ENCODE assay signal across 13 cellular contexts in genomic region chr11:86606849-86607481, GRCh38.
DNase-seq lines count a peak whose midpoint lies in the region; ATAC-seq and TF ChIP-seq lines count a peak whose summit lies in the region.
"Had no signal": no experiment of that assay in that cellular context is flagged by ENCODE, and none has a peak within 500 bp of the region (broad histone marks: within the 10 kb centered on the region; RNA-seq: fewer than 3 reads in every experiment).

No MANE protein-coding gene starts in this region.

- H3K9ac ChIP-seq in endodermal cell (ENCODE audit: extremely low read depth, low read length, poor library complexity, severe bottlenecking), result no peak overlapping the region

- H3K36me3 ChIP-seq in A673 (ENCODE audit: insufficient read depth, low read length, poor library complexity, severe bottlenecking) (no peaks in the 10 kb centered on the region), endodermal cell (ENCODE audit: control insufficient read depth, insufficient read depth, low read length) (no peaks in the 10 kb centered on the region)
- H3K36me3 ChIP-seq: adrenal gland had no signal

- WGBS in endodermal cell (ENCODE audit: insufficient coverage in 1 of 2, insufficient read length in 1 of 2), 2 experiments, result 70 to 88% methylated on average over 1 of the region's 1 CpG

- POLR2A ChIA-PET in A673 (lab: Charles Lee; ENCODE audit: low non-redundant PET), result no interaction called here

- intact Hi-C loops in A673 (cut with micrococcal nuclease; ENCODE audit: unreplicated experiment), result loop anchor here (10.0 kb wide), 1 partner anchor 752 kb away; the partner anchor contains the start of gene CCDC83

- no peak overlapping the region for H3K4me3 Mint-ChIP-seq in endodermal cell
- no peak overlapping the region for H3K4me3 Mint-ChIP-seq in nephron progenitor cell
- H3K4me3 Mint-ChIP-seq: T-helper 1 cell treated with Interleukin-12 subunit alpha and Interleukin-12 subunit beta and Interleukin-4 antibody, amounts not matched to agents 30 μg/mL and 1 μg/mL, for 36 hours had no signal

- peaks cover 5% of the 10 kb centered on the region for H3K4me1 ChIP-seq in A673 (ENCODE audit: insufficient read depth, low read length, poor library complexity, severe bottlenecking)
- H3K4me1 ChIP-seq in endodermal cell (ENCODE audit: control insufficient read depth, insufficient read depth, low read length), result peaks cover 7% of the 10 kb centered on the region

- H3K4me1 Mint-ChIP-seq in endodermal cell, result peaks cover 24% of the 10 kb centered on the region
- H3K4me1 Mint-ChIP-seq in nephron progenitor cell, result peaks cover 23% of the 10 kb centered on the region

- H3K36me3 Mint-ChIP-seq in endodermal cell (ENCODE audit: low read depth) (no peaks in the 10 kb centered on the region), nephron progenitor cell (ENCODE audit: low read depth) (no peaks in the 10 kb centered on the region)

- no peak overlapping the region for H3K4me3 ChIP-seq in A673 (ENCODE audit: low read depth, low read length, poor library complexity, severe bottlenecking)
- H3K4me3 ChIP-seq in endodermal cell (ENCODE audit: low read length), result no peak overlapping the region
- H3K4me3 ChIP-seq: adrenal gland, lung had no signal

- H3K27me3 ChIP-seq in A673 (replicated peaks; ENCODE audit: insufficient read depth, low read depth, low read length, poor library complexity), result no peaks in the 10 kb centered on the region
- no peaks in the 10 kb centered on the region for H3K27me3 ChIP-seq in endodermal cell (ENCODE audit: control insufficient read depth, insufficient read depth, low read length, poor library complexity, severe bottlenecking)
- H3K27me3 ChIP-seq: adrenal gland had no signal

- H3K9me3 Mint-ChIP-seq in endodermal cell (peaks cover 3% of the 10 kb centered on the region), nephron progenitor cell (peaks cover 17% of the 10 kb centered on the region)
- H3K9me3 Mint-ChIP-seq: T-helper 1 cell treated with Interleukin-12 subunit alpha and Interleukin-12 subunit beta and Interleukin-4 antibody, amounts not matched to agents 30 μg/mL and 1 μg/mL, for 36 hours had no signal

- 0 out of 2 replicates have a peak, but pooled peaks have one; percentile 8 for TF ChIP-seq CTCF in A673 (conservative IDR thresholded peaks at IDR 0.05; ENCODE audit: low read depth, low read length)
- peak; percentile 21 for TF ChIP-seq CTCF in endodermal cell (conservative IDR thresholded peaks at IDR 0.05)
- TF ChIP-seq CTCF in nephron progenitor cell (IDR thresholded peaks at IDR 0.05), result no peak

- no peak for ATAC-seq in HG03457 (IDR thresholded peaks at IDR 0.05; ENCODE audit: unreplicated experiment)

- H3K9me3 ChIP-seq in A673 (ENCODE audit: low read depth, low read length, poor library complexity, severe bottlenecking) (no peaks in the 10 kb centered on the region), endodermal cell (ENCODE audit: control insufficient read depth, low read length) (no peaks in the 10 kb centered on the region)
- H3K9me3 ChIP-seq: adrenal gland had no signal

- no peaks in the 10 kb centered on the region for H3K27me3 Mint-ChIP-seq in endodermal cell (ENCODE audit: insufficient read depth)
- H3K27me3 Mint-ChIP-seq in nephron progenitor cell (ENCODE audit: low read depth, poor library complexity), result peaks cover 4% of the 10 kb centered on the region

- DNase-seq in A673 (ENCODE audit: low spot score) (no peak), HT1080 (ENCODE audit: low read depth) (peak; percentile 87), endodermal cell (no peak), nephron progenitor cell (no peak), GDM1 (lab: John Stamatoyannopoulos, UW) (no peak), Ammon's horn (ENCODE audit: low spot score) (no peak), SIG-M5 (lab: John Stamatoyannopoulos, UW) (no peak)
- DNase-seq: adrenal gland, NCI-H82 had no signal

- H3K27ac Mint-ChIP-seq in endodermal cell (no peak overlapping the region), nephron progenitor cell (peak overlapping the region; percentile 76)

- CTCF ChIA-PET in A673 (lab: Charles Lee), result interaction anchor here (2.2 kb wide), 1 partner anchor 193 kb away, joined by 5 read pairs; the partner anchor contains the start of gene PRSS23

- H3K27ac ChIP-seq in A673 (ENCODE audit: low read depth, low read length, poor library complexity, severe bottlenecking), result no peak overlapping the region
- H3K27ac ChIP-seq in endodermal cell (ENCODE audit: low read depth, low read length), result no peak overlapping the region
- H3K27ac ChIP-seq: C4-2B had no signal

- BruUV-seq in A673 (replicated peaks; lab: Mats Ljungman, UMichigan), result no TSS peak
